Comparison of ENCODE assay signal across 9 cellular contexts in the genomic region with DNA sequence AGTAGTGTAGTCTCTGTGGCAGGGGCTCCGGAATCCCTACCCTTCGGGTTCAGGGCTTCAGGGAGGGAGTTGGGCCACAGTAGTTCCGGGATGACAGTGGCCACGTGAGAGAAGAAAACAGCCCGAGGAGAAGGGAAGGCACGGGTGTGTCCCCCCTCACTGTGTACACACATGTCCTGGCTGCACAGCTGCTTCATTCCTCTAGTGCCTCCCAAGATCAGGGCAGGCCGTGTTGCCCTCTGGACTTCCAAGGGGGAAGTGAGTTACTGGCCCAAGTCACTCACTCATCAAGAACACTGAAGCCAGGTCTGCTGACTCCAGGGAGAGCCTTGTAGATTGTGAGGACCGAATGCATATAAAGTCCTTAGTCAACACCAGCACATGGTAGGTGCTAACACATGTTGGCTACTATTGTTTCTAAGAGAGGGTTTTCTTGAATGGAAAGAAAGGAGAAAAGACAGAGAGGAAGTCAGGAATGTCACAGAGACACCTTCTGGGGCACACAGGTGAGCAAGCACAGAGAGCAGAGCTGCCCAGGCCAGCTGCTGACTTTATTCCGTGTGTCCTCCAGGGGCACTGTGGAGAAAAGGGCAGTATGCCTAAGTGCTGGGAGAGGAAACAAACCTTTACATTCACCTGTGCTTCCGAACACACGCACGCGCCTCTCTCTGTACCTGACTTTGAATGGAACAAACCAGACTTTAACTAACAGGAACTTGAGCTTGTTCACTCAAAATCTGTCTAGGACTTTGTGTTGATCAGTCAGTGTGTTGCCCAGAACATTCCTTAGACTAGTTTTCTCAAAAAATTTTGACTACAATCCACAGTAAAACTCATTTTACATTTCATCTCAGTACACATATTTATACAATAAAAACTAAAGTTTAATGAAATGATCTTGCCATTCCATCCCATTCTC. TPM values are rescaled to one million over a fixed set of nuclear protein-coding genes. Genes with fewer than 3 reads are reported as not detected.
DNase-seq lines count a peak whose midpoint lies in the region; ATAC-seq and TF ChIP-seq lines count a peak whose summit lies in the region.
"Had no signal": no experiment of that assay in that cellular context is flagged by ENCODE, and none has a peak within 500 bp of the region (broad histone marks: within the 10 kb centered on the region; RNA-seq: fewer than 3 reads in every experiment).

No MANE protein-coding gene starts in this region.

- ATAC-seq in activated naive CD8-positive, alpha-beta T cell treated with anti-CD3 and anti-CD28 coated beads, Interleukin-2, amount 50 U/mL, for 24 hours = no peak
- no peak for ATAC-seq in GM21529 (IDR thresholded peaks at IDR 0.05; ENCODE audit: unreplicated experiment)

- peak; percentile 68 for TF ChIP-seq CTCF in VCaP (conservative IDR thresholded peaks at IDR 0.05)
- TF ChIP-seq CTCF in vagina (IDR thresholded peaks at IDR 0.05) = no peak

- H3K36me3 ChIP-seq in vagina (no peaks in the 10 kb centered on the region), Karpas-422 (ENCODE audit: insufficient read depth, low read length) (no peaks in the 10 kb centered on the region)

- H3K79me2 ChIP-seq in Karpas-422 (ENCODE audit: low read length) = no peaks in the 10 kb centered on the region

- no peak for TF ChIP-seq POLR2A in vagina (IDR thresholded peaks at IDR 0.05)

- peak overlapping the region; percentile 43 for H3K27ac Mint-ChIP-seq in activated naive CD8-positive, alpha-beta T cell treated with anti-CD3 and anti-CD28 coated beads for 36 hours
- no peak overlapping the region for H3K27ac Mint-ChIP-seq in activated naive CD8-positive, alpha-beta T cell treated with anti-CD3 and anti-CD28 coated beads, Interleukin-2, amount 50 U/mL, for 24 hours

- H3K4me1 ChIP-seq in vagina (no peaks in the 10 kb centered on the region), Karpas-422 (ENCODE audit: low read length) (no peaks in the 10 kb centered on the region)

- H3K4me2 ChIP-seq in Karpas-422 (ENCODE audit: low read depth, low read length, poor library complexity, severe bottlenecking) = no peak overlapping the region

- no peaks in the 10 kb centered on the region for H4K20me1 ChIP-seq in Karpas-422 (ENCODE audit: insufficient read depth, low read depth, low read length)

- H3K27me3 ChIP-seq in vagina (no peaks in the 10 kb centered on the region), Karpas-422 (ENCODE audit: low read length) (no peaks in the 10 kb centered on the region)

- no peak overlapping the region for H3K9ac ChIP-seq in Karpas-422 (ENCODE audit: low read length)

- intact Hi-C loops in vagina (cut with DNase I) = no loop called here

- H3K9me2 ChIP-seq in Karpas-422 (replicated peaks; ENCODE audit: insufficient read depth, low read length) = no peaks in the 10 kb centered on the region

- H3K9me3 Mint-ChIP-seq in activated naive CD8-positive, alpha-beta T cell treated with anti-CD3 and anti-CD28 coated beads for 36 hours = no peaks in the 10 kb centered on the region
- no peaks in the 10 kb centered on the region for H3K9me3 Mint-ChIP-seq in activated naive CD8-positive, alpha-beta T cell treated with anti-CD3 and anti-CD28 coated beads, Interleukin-2, amount 50 U/mL, for 24 hours

- H3K9me3 ChIP-seq in vagina (no peaks in the 10 kb centered on the region), Karpas-422 (ENCODE audit: low read length) (no peaks in the 10 kb centered on the region)

- no peaks in the 10 kb centered on the region for H3K27me3 Mint-ChIP-seq in activated naive CD8-positive, alpha-beta T cell treated with anti-CD3 and anti-CD28 coated beads for 36 hours
- H3K27me3 Mint-ChIP-seq in activated naive CD8-positive, alpha-beta T cell treated with anti-CD3 and anti-CD28 coated beads, Interleukin-2, amount 50 U/mL, for 24 hours = no peaks in the 10 kb centered on the region

- peaks cover 5% of the 10 kb centered on the region for H3K36me3 Mint-ChIP-seq in activated naive CD8-positive, alpha-beta T cell treated with anti-CD3 and anti-CD28 coated beads for 36 hours
- peaks cover 5% of the 10 kb centered on the region for H3K36me3 Mint-ChIP-seq in activated naive CD8-positive, alpha-beta T cell treated with anti-CD3 and anti-CD28 coated beads, Interleukin-2, amount 50 U/mL, for 24 hours (ENCODE audit: low read depth)

- no peak overlapping the region for H3K27ac ChIP-seq in VCaP
- H3K27ac ChIP-seq in vagina = no peak overlapping the region
- no peak overlapping the region for H3K27ac ChIP-seq in Karpas-422 (ENCODE audit: low read length)

- H3K4me3 ChIP-seq in vagina (no peak overlapping the region), Karpas-422 (ENCODE audit: low read length) (no peak overlapping the region)

- no peak overlapping the region for H2AFZ ChIP-seq in Karpas-422 (ENCODE audit: low read length)

- no peak overlapping the region for H3K4me3 Mint-ChIP-seq in activated naive CD8-positive, alpha-beta T cell treated with anti-CD3 and anti-CD28 coated beads for 36 hours
- H3K4me3 Mint-ChIP-seq in activated naive CD8-positive, alpha-beta T cell treated with anti-CD3 and anti-CD28 coated beads, Interleukin-2, amount 50 U/mL, for 24 hours = no peak overlapping the region

- H3K4me1 Mint-ChIP-seq in activated naive CD8-positive, alpha-beta T cell treated with anti-CD3 and anti-CD28 coated beads for 36 hours = peaks cover 5% of the 10 kb centered on the region
- H3K4me1 Mint-ChIP-seq in activated naive CD8-positive, alpha-beta T cell treated with anti-CD3 and anti-CD28 coated beads, Interleukin-2, amount 50 U/mL, for 24 hours = no peaks in the 10 kb centered on the region

- no peak for DNase-seq in activated naive CD8-positive, alpha-beta T cell treated with anti-CD3 and anti-CD28 coated beads for 36 hours
- DNase-seq in activated naive CD8-positive, alpha-beta T cell treated with anti-CD3 and anti-CD28 coated beads, Interleukin-2, amount 50 U/mL, for 24 hours = no peak
- DNase-seq in islet precursor cell (peak; percentile 69), vagina (ENCODE audit: extremely low spot score in 2 of 2) (peak; percentile 70 to 74), foreskin melanocyte (no peak), Karpas-422 (no peak)
- DNase-seq: EL had no signal

RNA-seq across cellular contexts. Expression of a gene that starts 40.0 kb away (rescaled TPM):
- total RNA-seq in activated naive CD8-positive, alpha-beta T cell treated with anti-CD3 and anti-CD28 coated beads for 36 hours = not detected
- 0.98 TPM for total RNA-seq in vagina
- total RNA-seq in Karpas-422 (2014; rRNA removed; shearing (Covaris generic); ENCODE audit: low replicate concordance) = not detected in 2 replicates

Comparison
In these comparisons a context has a peak if more than half of its experiments do, and no peak if none do; other contexts are left out.
1. DNase-seq: peak in islet precursor cell (single experiment) and vagina (2 of 2); none in activated naive CD8-positive, alpha-beta T cell treated with anti-CD3 and anti-CD28 coated beads for 36 hours (single experiment), activated naive CD8-positive, alpha-beta T cell treated with anti-CD3 and anti-CD28 coated beads, Interleukin-2, amount 50 U/mL, for 24 hours (single experiment), foreskin melanocyte (single experiment) and Karpas-422 (single experiment).